19 cellular contexts compared by ENCODE assay signal in the genomic region with DNA sequence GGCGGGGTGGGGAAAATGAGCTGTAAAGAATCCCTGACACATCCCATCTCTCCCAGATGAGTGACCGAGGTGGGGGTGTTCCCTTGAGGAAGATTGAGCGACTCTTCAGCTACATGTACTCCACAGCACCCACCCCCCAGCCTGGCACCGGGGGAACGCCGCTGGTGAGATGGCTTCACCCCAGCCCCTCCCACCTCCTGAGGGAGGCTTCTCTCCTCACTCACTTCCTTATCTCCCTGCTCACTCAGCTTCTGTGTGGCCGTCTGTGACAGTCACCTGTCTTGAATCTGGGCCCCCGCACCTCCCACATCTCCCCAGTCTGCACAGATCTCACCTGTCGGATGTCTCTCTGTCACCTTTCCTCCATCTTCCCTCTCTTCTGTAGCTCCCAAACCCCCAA. TPM values are rescaled to one million over a fixed set of nuclear protein-coding genes. Genes with fewer than 3 reads are reported as not detected.
DNase-seq lines count a peak whose midpoint lies in the region; ATAC-seq and TF ChIP-seq lines count a peak whose summit lies in the region.
"Had no signal": no experiment of that assay in that cellular context is flagged by ENCODE, and none has a peak within 500 bp of the region (broad histone marks: within the 10 kb centered on the region; RNA-seq: fewer than 3 reads in every experiment).

No MANE protein-coding gene starts in this region.

- TF ChIP-seq CTCF in adrenal gland (IDR thresholded peaks at IDR 0.05) = no peak
- no peak for TF ChIP-seq CTCF in neural progenitor cell (IDR thresholded peaks at IDR 0.05)
- TF ChIP-seq CTCF in natural killer cell (IDR thresholded peaks at IDR 0.05) = no peak

- peaks cover 11% of the 10 kb centered on the region for H3F3A ChIP-seq in neural progenitor cell (ENCODE audit: low read depth)

- no peak for TF ChIP-seq POLR2A in adrenal gland (IDR thresholded peaks at IDR 0.05)

- intact Hi-C loops in adrenal gland (cut with DNase I) = no loop called here
- intact Hi-C loops in natural killer cell (cut with micrococcal nuclease) = no loop called here

- peaks cover 7% of the 10 kb centered on the region for H3K36me3 Mint-ChIP-seq in activated T-cell treated with anti-CD3 and anti-CD28 coated beads, Interleukin-2, amount 50 U/mL, for 24 hours (ENCODE audit: low read depth)
- peaks cover 10% of the 10 kb centered on the region for H3K36me3 Mint-ChIP-seq in neural progenitor cell
- H3K36me3 Mint-ChIP-seq in natural killer cell = no peaks in the 10 kb centered on the region

- H3K9me3 ChIP-seq in adrenal gland (replicated peaks in 1 of 3) = no peaks in the 10 kb centered on the region
- no peaks in the 10 kb centered on the region for H3K9me3 ChIP-seq in neural progenitor cell (ENCODE audit: low read depth)
- H3K9me3 ChIP-seq: mucosa of descending colon had no signal

- no peak for DNase-seq in activated T-cell treated with anti-CD3 and anti-CD28 coated beads, Interleukin-2, amount 50 U/mL, for 24 hours
- DNase-seq in activated T-cell treated with anti-CD3 and anti-CD28 coated beads for 4 hours = no peak
- DNase-seq in adrenal gland = peak in 1 of 7 donors; percentile 20
- DNase-seq in neural progenitor cell (ENCODE audit: low spot score) = no peak
- no peak for DNase-seq in natural killer cell
- DNase-seq: 8988T; activated CD4-positive, alpha-beta T cell treated with anti-CD3 and anti-CD28 coated beads, Interleukin-2, amount 50 U/mL, for 4 hours; activated naive CD4-positive, alpha-beta T cell; AML-193; CD8-positive, alpha-beta memory T cell; GF-D8; mucosa of descending colon; NCI-H510A treated with DMSO at 0.1 percent for 48 hours; stimulated activated CD4-positive, alpha-beta T cell treated with anti-CD3 and anti-CD28 coated beads, Interleukin-12 subunit alpha, Interleukin-12 subunit beta, amount 100 ng/mL, for 4 hours; substantia nigra had no signal

- no peak overlapping the region for H2AFZ ChIP-seq in neural progenitor cell (replicated peaks)

- no peak overlapping the region for H3K4me2 ChIP-seq in neural progenitor cell

- no peaks in the 10 kb centered on the region for H3K27me3 Mint-ChIP-seq in activated T-cell treated with anti-CD3 and anti-CD28 coated beads, Interleukin-2, amount 50 U/mL, for 24 hours
- H3K27me3 Mint-ChIP-seq in neural progenitor cell (ENCODE audit: insufficient read depth, low read depth) (peaks cover 10% of the 10 kb centered on the region), natural killer cell (ENCODE audit: low read depth in 2 of 2) (no peaks in the 10 kb centered on the region)
- H3K27me3 Mint-ChIP-seq: CD8-positive, alpha-beta memory T cell had no signal

- peaks cover 0 to 44% of the 10 kb centered on the region in 2 donors for H3K36me3 ChIP-seq in adrenal gland (replicated peaks in 1 of 2)
- no peaks in the 10 kb centered on the region for H3K36me3 ChIP-seq in neural progenitor cell

- H3K27me3 ChIP-seq in adrenal gland = no peaks in the 10 kb centered on the region
- H3K27me3 ChIP-seq in neural progenitor cell = no peaks in the 10 kb centered on the region

- H3K27ac ChIP-seq in adrenal gland (peak overlapping the region in 3 of 5 donors; percentile 92 to 98 (median 98)), neural progenitor cell (no peak overlapping the region)

- WGBS in adrenal gland, 4 donors = 77 to 83% (median 78%) methylated on average over 9 of the region's 9 CpGs

- H3K4me1 ChIP-seq in adrenal gland (replicated peaks in 1 of 2) (peaks cover 26 to 47% of the 10 kb centered on the region in 2 donors), neural progenitor cell (peaks cover 12% of the 10 kb centered on the region)

- peak overlapping the region; percentile 10 for H3K27ac Mint-ChIP-seq in activated T-cell treated with anti-CD3 and anti-CD28 coated beads, Interleukin-2, amount 50 U/mL, for 24 hours
- H3K27ac Mint-ChIP-seq in neural progenitor cell (peak overlapping the region; percentile 21), natural killer cell (peak overlapping the region in 1 of 2 donors; percentile 26)
- H3K27ac Mint-ChIP-seq: T-helper 2 cell treated with Interferon-gamma antibody and Interleukin-4, amounts not matched to agents 5 μg/mL and 100 μg/mL, for 36 hours had no signal

- H3K4me3 ChIP-seq in adrenal gland (no peak overlapping the region), neural progenitor cell (no peak overlapping the region)
- H3K4me3 ChIP-seq: mucosa of descending colon had no signal

- H3K4me3 Mint-ChIP-seq in activated T-cell treated with anti-CD3 and anti-CD28 coated beads, Interleukin-2, amount 50 U/mL, for 24 hours = no peak overlapping the region
- H3K4me3 Mint-ChIP-seq in neural progenitor cell (no peak overlapping the region), natural killer cell (no peak overlapping the region)
- H3K4me3 Mint-ChIP-seq: CD8-positive, alpha-beta memory T cell; T-helper 2 cell treated with Interferon-gamma antibody and Interleukin-4, amounts not matched to agents 5 μg/mL and 100 μg/mL, for 36 hours had no signal

- peaks cover 4% of the 10 kb centered on the region for H4K20me1 ChIP-seq in neural progenitor cell (ENCODE audit: low read depth)

- H3K4me1 Mint-ChIP-seq in activated T-cell treated with anti-CD3 and anti-CD28 coated beads, Interleukin-2, amount 50 U/mL, for 24 hours (ENCODE audit: low read depth) = no peaks in the 10 kb centered on the region
- H3K4me1 Mint-ChIP-seq in neural progenitor cell = peaks cover 30% of the 10 kb centered on the region
- H3K4me1 Mint-ChIP-seq in natural killer cell = peaks cover 0 to 7% of the 10 kb centered on the region in 2 donors
- H3K4me1 Mint-ChIP-seq: CD8-positive, alpha-beta memory T cell had no signal

- ATAC-seq in HG03457 (IDR thresholded peaks at IDR 0.05; ENCODE audit: unreplicated experiment) (no peak), natural killer cell (no peak)
- ATAC-seq: mucosa of descending colon, SK-N-SH treated with all-trans-retinoic acid at 6 μM for 48 hours had no signal

- H3K79me2 ChIP-seq in neural progenitor cell (ENCODE audit: low read depth) = no peaks in the 10 kb centered on the region

- H3K9me3 Mint-ChIP-seq in activated T-cell treated with anti-CD3 and anti-CD28 coated beads, Interleukin-2, amount 50 U/mL, for 24 hours = no peaks in the 10 kb centered on the region
- H3K9me3 Mint-ChIP-seq in neural progenitor cell (no peaks in the 10 kb centered on the region), natural killer cell (no peaks in the 10 kb centered on the region)
- H3K9me3 Mint-ChIP-seq: CD8-positive, alpha-beta memory T cell; T-helper 2 cell treated with Interferon-gamma antibody and Interleukin-4, amounts not matched to agents 5 μg/mL and 100 μg/mL, for 36 hours had no signal

- no peak overlapping the region for H3K9ac ChIP-seq in neural progenitor cell

RNA-seq across cellular contexts. Expression of a gene that starts 13.4 kb away (rescaled TPM):
- 100 to 1,000 TPM in 7 of 8 donors, 10 to 100 TPM in 1; 98.9 to 225 (median 137) TPM for total RNA-seq in adrenal gland
- polyA plus RNA-seq in adrenal gland = 100 to 1,000 TPM in 1 of 3 donors, 10 to 100 TPM in 2; 48.5 to 110 (median 59.7) TPM
- total RNA-seq in neural progenitor cell (ENCODE audit: low replicate concordance) = 12.6 and 17.3 TPM in 2 replicates
- 10 to 100 TPM; 23.2 to 32.9 (median 23.6) TPM for total RNA-seq in natural killer cell

RNA-seq across cellular contexts. Expression of a gene that starts 21.4 kb away (rescaled TPM):
- total RNA-seq in adrenal gland (10 to 100 TPM in 1 of 8 donors, 1 to 10 TPM in 7; 1.3 to 12.6 (median 4.0) TPM), neural progenitor cell (ENCODE audit: low replicate concordance) (8.7 and 27.9 TPM in 2 replicates), natural killer cell (1 to 10 TPM; 1.1 to 2.1 (median 1.5) TPM)
- 10 to 100 TPM in 1 of 3 donors, 1 to 10 TPM in 2; 1.1 to 11.0 (median 3.0) TPM for polyA plus RNA-seq in adrenal gland
- polyA plus RNA-seq: CD8-positive, alpha-beta memory T cell had no signal

RNA-seq across cellular contexts. Expression of a gene that starts 41.9 kb away (rescaled TPM):
- total RNA-seq in adrenal gland (10 to 100 TPM; 43.9 to 87.0 (median 62.0) TPM), neural progenitor cell (ENCODE audit: low replicate concordance) (12.0 and 31.4 TPM in 2 replicates), natural killer cell (100 to 1,000 TPM; 124 to 162 (median 135) TPM)
- 100 to 1,000 TPM in 1 of 3 donors, 10 to 100 TPM in 2; 21.8 to 128 (median 27.2) TPM for polyA plus RNA-seq in adrenal gland

RNA-seq across cellular contexts. Expression of a gene that starts 52.6 kb away (rescaled TPM):
- total RNA-seq in adrenal gland = 100 to 1,000 TPM in 7 of 8 donors, 10 to 100 TPM in 1; 31.4 to 206 (median 134) TPM
- polyA plus RNA-seq in adrenal gland = 100 to 1,000 TPM in 2 of 3 donors, 10 to 100 TPM in 1; 20.9 to 164 (median 116) TPM
- total RNA-seq in neural progenitor cell (ENCODE audit: low replicate concordance) = 7.7 and 11.9 TPM in 2 replicates
- 1 to 10 TPM in 2 of 3 donors, under 1 TPM in 1; 0.47 to 2.8 (median 1.4) TPM for total RNA-seq in natural killer cell

RNA-seq across cellular contexts. Expression of a gene that starts 57.2 kb away (rescaled TPM):
- 1 to 10 TPM in 3 of 8 donors, under 1 TPM in 2, not detected in 3; 0.28 to 3.0 (median 1.2) TPM for total RNA-seq in adrenal gland
- 1 to 10 TPM in 2 of 3 donors, not detected in 1; 5.2 to 5.5 TPM for polyA plus RNA-seq in adrenal gland
- total RNA-seq in neural progenitor cell (ENCODE audit: low replicate concordance) = 1.5 TPM in 1 of 2 replicates, not detected in the other
- total RNA-seq in natural killer cell = not detected
- total RNA-seq: renal cortical epithelial cell had no signal
- polyA plus RNA-seq: CD8-positive, alpha-beta memory T cell had no signal
